ENCODE assay signal across 9 cellular contexts in the genomic region with DNA sequence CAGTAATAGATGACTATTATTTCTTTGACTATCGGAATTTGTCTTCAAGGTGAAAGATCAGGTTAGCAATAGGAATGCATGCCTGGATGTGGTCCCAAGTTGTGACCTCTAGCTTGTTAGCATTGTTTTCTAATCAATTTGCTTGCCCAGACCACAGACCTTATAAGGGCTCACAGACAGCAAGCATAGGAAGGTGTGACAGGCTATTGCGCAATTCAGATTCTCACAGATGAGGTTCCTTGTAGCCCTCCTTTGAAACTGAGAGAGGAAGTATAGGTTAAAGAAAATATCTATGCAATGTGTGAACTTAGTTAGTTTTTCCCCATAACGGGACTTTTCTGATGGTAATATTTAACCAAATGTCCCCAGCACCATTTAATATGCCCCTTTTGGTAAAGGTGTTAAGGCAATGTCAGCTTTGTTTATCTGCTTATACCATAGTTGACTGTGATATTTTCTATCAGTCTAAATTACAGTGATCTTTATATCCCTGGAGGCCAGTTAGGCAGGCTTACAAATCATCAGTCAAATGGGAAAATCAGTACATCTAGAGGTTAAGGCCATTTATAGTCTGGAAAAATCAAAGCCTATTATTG.
DNase-seq lines count a peak whose midpoint lies in the region; ATAC-seq, FAIRE-seq and TF ChIP-seq lines count a peak whose summit lies in the region.
"Had no signal": no experiment of that assay in that cellular context is flagged by ENCODE, and none has a peak within 500 bp of the region (broad histone marks: within the 10 kb centered on the region; RNA-seq: fewer than 3 reads in every experiment).

No MANE protein-coding gene starts in this region.

- H3K27me3 ChIP-seq in endodermal cell (ENCODE audit: control insufficient read depth, insufficient read depth, low read length, poor library complexity, severe bottlenecking), result no peaks in the 10 kb centered on the region
- H3K27me3 ChIP-seq in psoas muscle (ENCODE audit: insufficient read depth in 3 of 3, low read length in 2 of 3), result no peaks in the 10 kb centered on the region

- no peaks in the 10 kb centered on the region for H3K4me1 ChIP-seq in endodermal cell (ENCODE audit: control insufficient read depth, insufficient read depth, low read length)
- no peaks in the 10 kb centered on the region for H3K4me1 ChIP-seq in psoas muscle

- intact Hi-C loops in psoas muscle (cut with DNase I), result no loop called here

- H3K27ac Mint-ChIP-seq in endodermal cell, result no peak overlapping the region
- H3K27ac Mint-ChIP-seq: type B pancreatic cell had no signal

- H3K9me3 Mint-ChIP-seq in endodermal cell, result no peaks in the 10 kb centered on the region
- H3K9me3 Mint-ChIP-seq: type B pancreatic cell had no signal

- DNase-seq in GM18507 (ENCODE audit: extremely low spot score, insufficient read length, low read depth) (peak; percentile 32), endodermal cell (peak; percentile 53), amniotic stem cell (lab: John Stamatoyannopoulos, UW) (no peak), NCI-H2227 treated with DMSO at 0.1 percent for 48 hours (lab: John Stamatoyannopoulos, UW) (no peak), NCI-H1694 treated with DMSO at 0.1 percent for 48 hours (lab: John Stamatoyannopoulos, UW) (no peak), psoas muscle (no peak)

- peaks cover 6% of the 10 kb centered on the region for H3K4me1 Mint-ChIP-seq in endodermal cell

- H3K36me3 ChIP-seq in endodermal cell (ENCODE audit: control insufficient read depth, insufficient read depth, low read length) (no peaks in the 10 kb centered on the region), psoas muscle (ENCODE audit: insufficient read depth in 1 of 2, low read depth in 1 of 2) (no peaks in the 10 kb centered on the region)

- WGBS in endodermal cell (ENCODE audit: insufficient coverage in 1 of 2, insufficient read length in 1 of 2), 2 experiments, result 91 to 100% methylated on average over 2 of the region's 3 CpGs
- 90 to 92% (median 92%) methylated on average over 3 of the region's 3 CpGs for WGBS in psoas muscle, 3 donors

- TF ChIP-seq CTCF in endodermal cell (conservative IDR thresholded peaks at IDR 0.05) (no peak), psoas muscle (IDR thresholded peaks at IDR 0.05) (no peak)

- peaks cover 2% of the 10 kb centered on the region for H3K27me3 Mint-ChIP-seq in endodermal cell (ENCODE audit: insufficient read depth)
- H3K27me3 Mint-ChIP-seq: type B pancreatic cell had no signal

- peak; percentile 98 for FAIRE-seq in GM18507 (lab: Jason Lieb, UNC)

- ATAC-seq in GM21717 (IDR thresholded peaks at IDR 0.05; ENCODE audit: unreplicated experiment) (peak; percentile 98), HG03520 (IDR thresholded peaks at IDR 0.05; ENCODE audit: unreplicated experiment) (peak; percentile 94), psoas muscle (no peak)

- no peaks in the 10 kb centered on the region for H3K36me3 Mint-ChIP-seq in endodermal cell (ENCODE audit: low read depth)
- H3K36me3 Mint-ChIP-seq: type B pancreatic cell had no signal

- H3K4me3 ChIP-seq in endodermal cell (ENCODE audit: low read length), result no peak overlapping the region
- no peak overlapping the region for H3K4me3 ChIP-seq in psoas muscle

- H3K27ac ChIP-seq in endodermal cell (ENCODE audit: low read depth, low read length) (no peak overlapping the region), psoas muscle (no peak overlapping the region)

- no peak overlapping the region for H3K9ac ChIP-seq in endodermal cell (ENCODE audit: extremely low read depth, low read length, poor library complexity, severe bottlenecking)

- no peaks in the 10 kb centered on the region for H3K9me3 ChIP-seq in endodermal cell (ENCODE audit: control insufficient read depth, low read length)
- H3K9me3 ChIP-seq in psoas muscle, result no peaks in the 10 kb centered on the region

- no peak overlapping the region for H3K4me3 Mint-ChIP-seq in endodermal cell
- H3K4me3 Mint-ChIP-seq: type B pancreatic cell had no signal

Comparison
In these comparisons a context has a peak if more than half of its experiments do, and no peak if none do; other contexts are left out.
1. DNase-seq: peak in GM18507 (single experiment) and endodermal cell (single experiment); none in amniotic stem cell (single experiment), NCI-H2227 treated with DMSO at 0.1 percent for 48 hours (single experiment), NCI-H1694 treated with DMSO at 0.1 percent for 48 hours (single experiment) and psoas muscle (0 of 2).
2. ATAC-seq: peak in GM21717 (single experiment) and HG03520 (single experiment); none in psoas muscle (0 of 4).